21 cellular contexts compared by ENCODE assay signal in genomic region chr9:88379352-88379751, GRCh38.
"Had no signal": no experiment of that assay in that cellular context is flagged by ENCODE, and none has a peak within 500 bp of the region (broad histone marks: within the 10 kb centered on the region; RNA-seq: fewer than 3 reads in every experiment).

No MANE protein-coding gene starts in this region.

- DNase-seq: cerebellar nuclear complex; dermis blood vessel endothelial cell; erythroblast; foreskin keratinocyte; head of caudate nucleus; islet precursor cell; mammary epithelial cell; mucosa of descending colon; naive thymus-derived CD8-positive, alpha-beta T cell; psoas muscle; retina; right lobe of liver; stimulated activated CD4-positive, alpha-beta T cell treated with anti-CD3 and anti-CD28 coated beads, Interleukin-4, amount 100 ng/mL, for 1 hour; stimulated activated CD8-positive, alpha-beta memory T cell treated with anti-CD3 and anti-CD28 coated beads, Interleukin-4, amount 100 ng/mL, for 48 hours; stimulated activated naive CD8-positive, alpha-beta T cell treated with anti-CD3 and anti-CD28 coated beads, Interleukin-15, amount 100 ng/mL, for 72 hours; testis; transverse colon had no signal

- H3K4me1 Mint-ChIP-seq: naive thymus-derived CD8-positive, alpha-beta T cell; stimulated activated effector memory CD8-positive, alpha-beta T cell treated with anti-CD3 and anti-CD28 coated beads, Interleukin-12 subunit alpha, Interleukin-12 subunit beta, amount 100 ng/mL, for 72 hours; stimulated activated naive CD8-positive, alpha-beta T cell treated with anti-CD3 and anti-CD28 coated beads, Interleukin-15, amount 100 ng/mL, for 72 hours had no signal

- H3K9me3 Mint-ChIP-seq: stimulated activated effector memory CD8-positive, alpha-beta T cell treated with anti-CD3 and anti-CD28 coated beads, Interleukin-12 subunit alpha, Interleukin-12 subunit beta, amount 100 ng/mL, for 72 hours; stimulated activated naive CD8-positive, alpha-beta T cell treated with anti-CD3 and anti-CD28 coated beads, Interleukin-15, amount 100 ng/mL, for 72 hours had no signal

- H3K4me3 Mint-ChIP-seq: naive thymus-derived CD8-positive, alpha-beta T cell; stimulated activated effector memory CD8-positive, alpha-beta T cell treated with anti-CD3 and anti-CD28 coated beads, Interleukin-12 subunit alpha, Interleukin-12 subunit beta, amount 100 ng/mL, for 72 hours; stimulated activated naive CD8-positive, alpha-beta T cell treated with anti-CD3 and anti-CD28 coated beads, Interleukin-15, amount 100 ng/mL, for 72 hours had no signal

- H3K27me3 ChIP-seq: foreskin keratinocyte, hepatocyte, neutrophil, right lobe of liver, testis, transverse colon had no signal

- H3K36me3 Mint-ChIP-seq: naive thymus-derived CD8-positive, alpha-beta T cell; stimulated activated effector memory CD8-positive, alpha-beta T cell treated with anti-CD3 and anti-CD28 coated beads, Interleukin-12 subunit alpha, Interleukin-12 subunit beta, amount 100 ng/mL, for 72 hours had no signal

- H3K4me3 ChIP-seq: hepatocyte, mucosa of descending colon, psoas muscle, right lobe of liver, testis, transverse colon had no signal

- ATAC-seq: foreskin keratinocyte; left lobe of liver; mucosa of descending colon; naive thymus-derived CD8-positive, alpha-beta T cell; psoas muscle; right lobe of liver; stimulated activated effector memory CD8-positive, alpha-beta T cell treated with anti-CD3 and anti-CD28 coated beads, Interleukin-12 subunit alpha, Interleukin-12 subunit beta, amount 100 ng/mL, for 72 hours; stimulated activated naive CD8-positive, alpha-beta T cell treated with anti-CD3 and anti-CD28 coated beads, Interleukin-15, amount 100 ng/mL, for 72 hours had no signal

- H3K36me3 ChIP-seq: neutrophil, right lobe of liver, transverse colon had no signal

- H3K27ac Mint-ChIP-seq: naive thymus-derived CD8-positive, alpha-beta T cell; stimulated activated effector memory CD8-positive, alpha-beta T cell treated with anti-CD3 and anti-CD28 coated beads, Interleukin-12 subunit alpha, Interleukin-12 subunit beta, amount 100 ng/mL, for 72 hours; stimulated activated naive CD8-positive, alpha-beta T cell treated with anti-CD3 and anti-CD28 coated beads, Interleukin-15, amount 100 ng/mL, for 72 hours had no signal

- H3K27me3 Mint-ChIP-seq: stimulated activated naive CD8-positive, alpha-beta T cell treated with anti-CD3 and anti-CD28 coated beads, Interleukin-15, amount 100 ng/mL, for 72 hours had no signal

- H3K27ac ChIP-seq: foreskin keratinocyte, hepatocyte, neutrophil, psoas muscle, right lobe of liver, testis, transverse colon had no signal
